8 cellular contexts compared by ENCODE assay signal in genomic region chr3:15331606-15332404, GRCh38. TPM values are rescaled to one million over a fixed set of nuclear protein-coding genes. Genes with fewer than 3 reads are reported as not detected.
DNase-seq lines count a peak whose midpoint lies in the region; ATAC-seq, FAIRE-seq and TF ChIP-seq lines count a peak whose summit lies in the region.

No MANE protein-coding gene starts in this region.

- H3K27me3 ChIP-seq in astrocyte (ENCODE audit: insufficient read depth, low read length) (no peaks in the 10 kb centered on the region), iPS-18a (ENCODE audit: control insufficient read depth, insufficient read depth, low read length) (peaks cover 27% of the 10 kb centered on the region), skeletal muscle satellite cell (ENCODE audit: control insufficient read depth, insufficient read depth, low read length) (no peaks in the 10 kb centered on the region)

- peaks cover 24% of the 10 kb centered on the region for H3K4me1 Mint-ChIP-seq in astrocyte (ENCODE audit: low read depth, unreplicated experiment)

- H3K27ac ChIP-seq in SK-N-MC (no peak overlapping the region), astrocyte (ENCODE audit: low read depth, low read length) (peak overlapping the region; percentile 48), iPS-18a (ENCODE audit: low read length) (no peak overlapping the region)

- H3K9ac ChIP-seq in SK-N-MC (ENCODE audit: insufficient read length) (no peak overlapping the region), astrocyte (ENCODE audit: low read length) (peak overlapping the region; percentile 90), iPS-18a (ENCODE audit: low read length) (peak overlapping the region; percentile 60), skeletal muscle satellite cell (ENCODE audit: low read depth, low read length) (peak overlapping the region; percentile 83)

- H3K27ac Mint-ChIP-seq in astrocyte (ENCODE audit: unreplicated experiment), result peak overlapping the region; percentile 72

- H3K4me1 ChIP-seq in astrocyte (ENCODE audit: insufficient read depth, low read length) (peaks cover 9% of the 10 kb centered on the region), iPS-18a (ENCODE audit: control insufficient read depth, low read depth, low read length) (peaks cover 17% of the 10 kb centered on the region), skeletal muscle satellite cell (ENCODE audit: control insufficient read depth, insufficient read depth, low read length) (peaks cover 23% of the 10 kb centered on the region)

- no peak for TF ChIP-seq CTCF in astrocyte (IDR thresholded peaks at IDR 0.05; ENCODE audit: insufficient read depth, low read depth, low read length)

- peaks cover 4% of the 10 kb centered on the region for H3K36me3 Mint-ChIP-seq in astrocyte (ENCODE audit: low read depth, unreplicated experiment)

- H3K9me3 ChIP-seq in SK-N-MC (ENCODE audit: low read depth, low read length), result no peaks in the 10 kb centered on the region
- no peaks in the 10 kb centered on the region for H3K9me3 ChIP-seq in astrocyte (ENCODE audit: insufficient read depth, low read depth, low read length)
- H3K9me3 ChIP-seq in iPS-18a (ENCODE audit: control insufficient read depth, low read depth, low read length), result no peaks in the 10 kb centered on the region
- no peaks in the 10 kb centered on the region for H3K9me3 ChIP-seq in skeletal muscle satellite cell (replicated peaks; ENCODE audit: low read length)

- peaks cover 5% of the 10 kb centered on the region for H4K20me1 ChIP-seq in astrocyte (ENCODE audit: insufficient read depth, low read length)

- H3K4me3 ChIP-seq in SK-N-MC (peak overlapping the region; percentile 78), astrocyte (ENCODE audit: insufficient read depth, low read depth, low read length) (peak overlapping the region; percentile 91), iPS-18a (ENCODE audit: low read length) (peak overlapping the region; percentile 63), skeletal muscle satellite cell (ENCODE audit: low read length) (peak overlapping the region; percentile 99)

- DNase-seq in SK-N-MC (ENCODE audit: low read depth, low spot score) (no peak), astrocyte (ENCODE audit: low read depth) (peak; percentile 27), SKM-1 (lab: John Stamatoyannopoulos, UW; ENCODE audit: unreplicated experiment) (no peak), HPDE6-E6E7 (ENCODE audit: extremely low spot score) (no peak)

- peaks cover 39% of the 10 kb centered on the region for H3K79me2 ChIP-seq in astrocyte (ENCODE audit: insufficient read depth, low read length)

- ATAC-seq in GM18511 (IDR thresholded peaks at IDR 0.05; ENCODE audit: unreplicated experiment) (peak; percentile 27), HG02938 (IDR thresholded peaks at IDR 0.05; ENCODE audit: unreplicated experiment) (peak; percentile 19)

- FAIRE-seq in astrocyte (lab: Jason Lieb, UNC), result no peak

- H3K4me3 Mint-ChIP-seq in astrocyte (ENCODE audit: unreplicated experiment), result peak overlapping the region; percentile 93

- peak overlapping the region; percentile 98 for H2AFZ ChIP-seq in astrocyte (ENCODE audit: low read depth, low read length)

- no peaks in the 10 kb centered on the region for H3K36me3 ChIP-seq in SK-N-MC (ENCODE audit: insufficient read depth, low read length)
- H3K36me3 ChIP-seq in astrocyte (ENCODE audit: insufficient read depth, low read length), result no peaks in the 10 kb centered on the region
- peaks cover 5% of the 10 kb centered on the region for H3K36me3 ChIP-seq in iPS-18a (ENCODE audit: control insufficient read depth, low read depth, low read length)
- H3K36me3 ChIP-seq in skeletal muscle satellite cell (ENCODE audit: insufficient read depth, low read length), result no peaks in the 10 kb centered on the region

- H3K9me3 Mint-ChIP-seq in astrocyte (ENCODE audit: unreplicated experiment), result no peaks in the 10 kb centered on the region

- no peaks in the 10 kb centered on the region for H3K27me3 Mint-ChIP-seq in astrocyte (ENCODE audit: low read depth, unreplicated experiment)

- peak overlapping the region; percentile 92 for H3K4me2 ChIP-seq in astrocyte (ENCODE audit: low read length)
- H3K4me2 ChIP-seq in skeletal muscle satellite cell (ENCODE audit: low read length), result peak overlapping the region; percentile 99

RNA-seq across cellular contexts. Expression of gene SH3BP5, which starts 0.6 kb away (rescaled TPM):
- total RNA-seq in astrocyte, result 25.2 and 27.5 TPM in 2 replicates
- total RNA-seq in skeletal muscle satellite cell (2012; rRNA removed), result 16.8 and 17.0 TPM in 2 replicates
